28 cellular contexts compared by ENCODE assay signal in genomic region chr6:34970962-34971361, GRCh38.
A peak's percentile ranks its signal among the peaks of the same experiment; 100 is the strongest.
DNase-seq lines count a peak whose midpoint lies in the region; ATAC-seq and TF ChIP-seq lines count a peak whose summit lies in the region.
"Had no signal": no experiment of that assay in that cellular context is flagged by ENCODE, and none has a peak within 500 bp of the region (broad histone marks: within the 10 kb centered on the region; RNA-seq: fewer than 3 reads in every experiment).

No MANE protein-coding gene starts in this region.

- intact Hi-C loops in stomach (cut with DNase I; ENCODE audit: low total_unique reads): no loop called here

- H4K20me1 ChIP-seq in fibroblast of lung (ENCODE audit: control insufficient read depth, extremely low read depth, insufficient read depth, low read length): no peaks in the 10 kb centered on the region

- H3K27ac ChIP-seq in fibroblast of lung (ENCODE audit: insufficient read depth, low read length): peak overlapping the region; percentile 37
- no peak overlapping the region for H3K27ac ChIP-seq in upper lobe of left lung
- H3K27ac ChIP-seq in stomach: no peak overlapping the region
- H3K27ac ChIP-seq: brain microvascular endothelial cell, colonic mucosa, neural progenitor cell, prostate gland had no signal

- TF ChIP-seq EP300 in upper lobe of left lung (IDR thresholded peaks at IDR 0.05): no peak
- no peak for TF ChIP-seq EP300 in stomach (IDR thresholded peaks at IDR 0.05)

- ATAC-seq in SK-N-SH treated with all-trans-retinoic acid at 6 μM for 48 hours (peak; percentile 73), upper lobe of left lung (ENCODE audit: low FRiP score in 2 of 2) (no peak), HG03354 (IDR thresholded peaks at IDR 0.05; ENCODE audit: poor library complexity, severe bottlenecking, unreplicated experiment) (no peak)
- ATAC-seq: activated CD8-positive, alpha-beta T cell treated with anti-CD3 and anti-CD28 coated beads for 36 hours; activated naive CD8-positive, alpha-beta T cell treated with anti-CD3 and anti-CD28 coated beads, Interleukin-2, amount 50 U/mL, for 24 hours; effector memory CD8-positive, alpha-beta T cell; esophagus mucosa; Panc1; T-cell had no signal

- WGBS in upper lobe of left lung, 2 donors: 85 to 86% methylated on average over 2 of the region's 2 CpGs
- 80 to 91% (median 85%) methylated on average over 2 of the region's 2 CpGs for WGBS in stomach, 5 donors

- H3K4me2 ChIP-seq in fibroblast of lung (ENCODE audit: extremely low read depth, insufficient read depth, low read length): no peak overlapping the region
- H3K4me2 ChIP-seq: neural progenitor cell had no signal

- TF ChIP-seq CTCF in BJ (IDR thresholded peaks at IDR 0.05; ENCODE audit: insufficient read depth, low read depth, low read length) (no peak), fibroblast of lung (conservative IDR thresholded peaks at IDR 0.05 in 1 of 2, IDR thresholded peaks at IDR 0.05 in 1 of 2; ENCODE audit: low read depth in 1 of 2, low read length in 2 of 2) (no peak), upper lobe of left lung (IDR thresholded peaks at IDR 0.05) (no peak), stomach (IDR thresholded peaks at IDR 0.05) (no peak)

- TF ChIP-seq POLR2A in upper lobe of left lung (IDR thresholded peaks at IDR 0.05) (no peak), stomach (IDR thresholded peaks at IDR 0.05) (no peak)

- no peaks in the 10 kb centered on the region for H3K9me3 ChIP-seq in fibroblast of lung (ENCODE audit: control insufficient read depth, insufficient read depth, low read depth, low read length)
- H3K9me3 ChIP-seq in upper lobe of left lung: no peaks in the 10 kb centered on the region
- no peaks in the 10 kb centered on the region for H3K9me3 ChIP-seq in stomach
- H3K9me3 ChIP-seq: colonic mucosa, prostate gland had no signal

- DNase-seq in BJ (ENCODE audit: low read depth) (peak; percentile 58), fibroblast of lung (ENCODE audit: low read depth in 2 of 2) (peak; percentile 37 to 65), non-pigmented ciliary epithelial cell (ENCODE audit: low read depth) (peak; percentile 27), upper lobe of left lung (no peak), stomach (no peak), DMS153 treated with DMSO at 0.1 percent for 48 hours (lab: John Stamatoyannopoulos, UW; ENCODE audit: unreplicated experiment) (no peak)
- DNase-seq: ACHN; activated CD4-positive, alpha-beta T cell treated with anti-CD3 and anti-CD28 coated beads for 1 hour; activated CD8-positive, alpha-beta T cell treated with anti-CD3 and anti-CD28 coated beads for 36 hours; activated gamma-delta T cell; activated naive CD8-positive, alpha-beta T cell treated with anti-CD3 and anti-CD28 coated beads, Interleukin-2, amount 50 U/mL, for 24 hours; activated T-cell treated with anti-CD3 and anti-CD28 coated beads for 4 hours; brain microvascular endothelial cell; CD4-positive, alpha-beta T cell; colonic mucosa; effector memory CD8-positive, alpha-beta T cell; NCI-H1694; NCI-H2171 treated with DMSO at 0.1 percent for 48 hours; NCI-H526; SIG-M5; stimulated activated CD8-positive, alpha-beta memory T cell treated with anti-CD3 and anti-CD28 coated beads, Interleukin-4, amount 100 ng/mL, for 48 hours; T-cell had no signal

- CTCF ChIA-PET in BJ (lab: Yijun Ruan, JAX): interaction anchor here (1.3 to 2.9 kb wide), 2 partner anchors 15 to 169 kb away, joined by 5 to 21 read pairs; no protein-coding TSS in a partner anchor

- no peak overlapping the region for H2AFZ ChIP-seq in fibroblast of lung (ENCODE audit: low read length)
- H2AFZ ChIP-seq: neural progenitor cell had no signal

- H3K27me3 ChIP-seq in BJ (ENCODE audit: control insufficient read depth, insufficient read depth, low read length) (no peaks in the 10 kb centered on the region), fibroblast of lung (ENCODE audit: control insufficient read depth, insufficient read depth, low read length) (no peaks in the 10 kb centered on the region), upper lobe of left lung (no peaks in the 10 kb centered on the region), stomach (no peaks in the 10 kb centered on the region)
- H3K27me3 ChIP-seq: brain microvascular endothelial cell, colonic mucosa, neural progenitor cell had no signal

- no peaks in the 10 kb centered on the region for H3K79me2 ChIP-seq in fibroblast of lung (ENCODE audit: control insufficient read depth, insufficient read depth, low read length)

- H3K36me3 ChIP-seq in BJ (ENCODE audit: control insufficient read depth, insufficient read depth, low read length): no peaks in the 10 kb centered on the region
- no peaks in the 10 kb centered on the region for H3K36me3 ChIP-seq in fibroblast of lung (ENCODE audit: control insufficient read depth, insufficient read depth, low read length)
- peaks cover 4 to 29% (median 17%) of the 10 kb centered on the region in 4 donors for H3K36me3 ChIP-seq in upper lobe of left lung
- H3K36me3 ChIP-seq in stomach: peaks cover 12 to 34% (median 27%) of the 10 kb centered on the region in 4 donors
- H3K36me3 ChIP-seq: brain microvascular endothelial cell, colonic mucosa, neural progenitor cell, prostate gland had no signal

- H3K4me3 ChIP-seq in BJ (ENCODE audit: low read depth, low read length) (no peak overlapping the region), fibroblast of lung (replicated peaks in 1 of 4; ENCODE audit: control extremely low read depth in 1 of 4, insufficient read depth in 1 of 4, low read depth in 3 of 4, low read length in 4 of 4) (no peak overlapping the region), upper lobe of left lung (no peak overlapping the region), stomach (no peak overlapping the region)
- H3K4me3 ChIP-seq: colonic mucosa, neural progenitor cell, prostate gland had no signal

- H3K4me1 ChIP-seq in fibroblast of lung (ENCODE audit: control insufficient read depth, extremely low read depth, insufficient read depth, low read length) (peaks cover 11% of the 10 kb centered on the region), upper lobe of left lung (peaks cover 0 to 3% (median 0%) of the 10 kb centered on the region in 4 donors), stomach (no peaks in the 10 kb centered on the region)
- H3K4me1 ChIP-seq: colonic mucosa, neural progenitor cell, prostate gland had no signal

- POLR2A ChIA-PET in BJ (lab: Charles Lee): no interaction called here

- H3K9ac ChIP-seq in fibroblast of lung (ENCODE audit: insufficient read depth, low read length): no peak overlapping the region
- H3K9ac ChIP-seq: neural progenitor cell had no signal

TF ChIP-seq in SK-N-SH treated with all-trans-retinoic acid at 6 μM for 48 hours, 23 proteins besides CTCF, POLR2A, EP300 and RAD21:
- TF ChIP-seq CSRNP3 (CRISPR knock-in tag; IDR thresholded peaks at IDR 0.05) (no peak), TCF4 (CRISPR knock-in tag; IDR thresholded peaks at IDR 0.05; ENCODE audit: borderline replicate concordance) (no peak), SNAI2 (CRISPR knock-in tag; IDR thresholded peaks at IDR 0.05) (no peak), ISL1 (CRISPR knock-in tag; IDR thresholded peaks at IDR 0.05) (no peak), ZFP30 (CRISPR knock-in tag; IDR thresholded peaks at IDR 0.05) (no peak), GLIS3 (CRISPR knock-in tag; IDR thresholded peaks at IDR 0.05) (no peak)

Comparison
In these comparisons a context has a peak if more than half of its experiments do, and no peak if none do; other contexts are left out.
1. DNase-seq: peak in BJ (single experiment), fibroblast of lung (2 of 2) and non-pigmented ciliary epithelial cell (single experiment); none in upper lobe of left lung (0 of 2), stomach (single experiment) and DMS153 treated with DMSO at 0.1 percent for 48 hours (single experiment).